Comparison of ENCODE assay signal across 8 cellular contexts in the genomic region with DNA sequence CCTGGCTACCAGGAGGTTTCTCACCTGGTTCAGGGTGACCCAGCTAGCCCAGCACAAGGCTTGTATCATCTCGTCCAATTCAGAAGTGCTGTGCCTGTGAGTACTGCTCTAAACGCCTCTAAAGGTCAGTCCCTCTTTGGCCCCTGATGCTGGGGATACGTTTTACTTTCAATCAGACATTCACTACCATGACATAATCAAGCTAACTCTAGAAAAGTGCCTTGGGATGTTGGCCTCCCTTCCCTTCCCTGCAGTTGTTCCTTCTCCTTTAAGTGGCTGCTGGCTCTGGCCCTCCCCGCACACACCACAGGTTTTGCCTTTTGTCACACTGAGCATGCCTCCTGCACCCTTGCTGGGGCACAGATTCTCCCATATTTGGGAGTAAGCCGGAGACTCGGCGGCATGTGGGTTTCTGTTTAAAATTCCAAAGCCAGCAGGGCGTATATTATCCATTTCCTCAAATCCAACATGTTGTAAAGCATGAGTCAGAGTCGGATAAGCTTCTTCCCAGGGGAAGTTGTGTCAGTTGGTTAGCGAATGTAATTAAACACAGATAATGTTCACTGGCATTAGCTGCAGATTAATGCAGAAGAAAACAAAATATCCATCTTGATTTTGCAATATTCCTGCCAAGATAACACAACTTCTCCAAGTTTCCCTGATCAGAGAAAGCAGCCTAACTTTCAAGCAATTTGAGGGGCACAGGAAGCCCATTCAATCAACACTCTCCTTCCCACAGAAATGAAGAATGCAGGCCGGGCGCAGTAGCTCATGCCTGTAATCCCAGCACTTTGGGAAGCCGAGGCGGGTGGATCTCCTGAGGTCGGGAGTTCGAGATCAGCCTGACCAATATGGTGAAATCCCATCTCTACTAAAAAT. TPM values are rescaled to one million over a fixed set of nuclear protein-coding genes. Genes with fewer than 3 reads are reported as not detected.
DNase-seq lines count a peak whose midpoint lies in the region; ATAC-seq and TF ChIP-seq lines count a peak whose summit lies in the region.

No MANE protein-coding gene starts in this region.

- no peak overlapping the region for H2BK12ac ChIP-seq in neuronal stem cell (ENCODE audit: low read length)

- H3K9ac ChIP-seq in neuronal stem cell (ENCODE audit: low read depth, low read length, poor library complexity) = peak overlapping the region; percentile 51

- H3K4me3 Mint-ChIP-seq in activated CD4-positive, alpha-beta memory T cell treated with anti-CD3 and anti-CD28 coated beads, Interleukin-2, amount 10 ng/mL, durations not matched to agents 7 days and 5 days = no peak overlapping the region

- no peaks in the 10 kb centered on the region for H3K27me3 ChIP-seq in neuronal stem cell (ENCODE audit: control insufficient read depth in 3 of 3, insufficient read depth in 3 of 3, low read depth in 1 of 3, low read length in 3 of 3)

- H3K4me2 ChIP-seq in neuronal stem cell (ENCODE audit: insufficient read depth, low read length, poor library complexity, severe bottlenecking) = peak overlapping the region; percentile 41

- no peak overlapping the region for H3K14ac ChIP-seq in neuronal stem cell (ENCODE audit: low read length)

- no peak overlapping the region for H4K8ac ChIP-seq in neuronal stem cell (ENCODE audit: low read depth, low read length)

- peaks cover 9% of the 10 kb centered on the region for H3K4me1 Mint-ChIP-seq in activated CD4-positive, alpha-beta memory T cell treated with anti-CD3 and anti-CD28 coated beads, Interleukin-2, amount 10 ng/mL, durations not matched to agents 7 days and 5 days

- peak overlapping the region; percentile 41 for H2BK5ac ChIP-seq in neuronal stem cell (ENCODE audit: low read length)

- no CpG with 5 or more reads among the region's 16 CpGs for WGBS in neuronal stem cell (ENCODE audit: extremely low coverage in 2 of 2, insufficient read length in 2 of 2, insufficient replicate concordance in 1 of 2), 2 donors

- peaks cover 20% of the 10 kb centered on the region in 2 donors for H3K4me1 ChIP-seq in neuronal stem cell (ENCODE audit: control insufficient read depth in 2 of 2, insufficient read depth in 1 of 2, low read depth in 1 of 2, low read length in 2 of 2)

- H3K4ac ChIP-seq in neuronal stem cell (ENCODE audit: low read length) = no peak overlapping the region

- H3K9me3 Mint-ChIP-seq in activated CD4-positive, alpha-beta memory T cell treated with anti-CD3 and anti-CD28 coated beads, Interleukin-2, amount 10 ng/mL, durations not matched to agents 7 days and 5 days = no peaks in the 10 kb centered on the region

- CTCF ChIA-PET in activated CD4-positive, alpha-beta memory T cell treated with anti-CD3 and anti-CD28 coated beads, Interleukin-2, amount 10 ng/mL, durations not matched to agents 7 days and 5 days (lab: Charles Lee) = interaction anchor here (0.7 to 1.2 kb wide), 3 partner anchors 9 to 80 kb away, joined by 3 read pairs; no protein-coding TSS in a partner anchor

- no peak overlapping the region for H2BK15ac ChIP-seq in neuronal stem cell (ENCODE audit: low read length)

- POLR2A ChIA-PET in activated CD4-positive, alpha-beta memory T cell treated with anti-CD3 and anti-CD28 coated beads, Interleukin-2, amount 10 ng/mL, durations not matched to agents 7 days and 5 days (lab: Charles Lee) = interaction anchor here (0.6 to 2.3 kb wide), 2 partner anchors 8 to 26 kb away, joined by 6 read pairs; no protein-coding TSS in a partner anchor

- H3K79me1 ChIP-seq in neuronal stem cell (ENCODE audit: low read depth, low read length) = no peaks in the 10 kb centered on the region

- no peaks in the 10 kb centered on the region for H3K36me3 Mint-ChIP-seq in activated CD4-positive, alpha-beta memory T cell treated with anti-CD3 and anti-CD28 coated beads, Interleukin-2, amount 10 ng/mL, durations not matched to agents 7 days and 5 days (ENCODE audit: low read depth)

- peak overlapping the region in 1 of 2 donors; percentile 32 for H3K4me3 ChIP-seq in neuronal stem cell (ENCODE audit: low read length in 2 of 2)

- H3K36me3 ChIP-seq in neuronal stem cell (replicated peaks in 1 of 2; ENCODE audit: control insufficient read depth in 2 of 2, insufficient read depth in 2 of 2, low read length in 2 of 2) = no peaks in the 10 kb centered on the region

- ATAC-seq in SK-N-SH treated with all-trans-retinoic acid at 6 μM for 48 hours = peak; percentile 96
- no peak for ATAC-seq in GM21390 (IDR thresholded peaks at IDR 0.05; ENCODE audit: unreplicated experiment)

- H3K27ac ChIP-seq in neuronal stem cell (replicated peaks; ENCODE audit: low read length) = peak overlapping the region; percentile 100

- H3K18ac ChIP-seq in neuronal stem cell (ENCODE audit: low read length) = peak overlapping the region; percentile 90

- peak overlapping the region; percentile 10 for H4K91ac ChIP-seq in neuronal stem cell (ENCODE audit: low read depth, low read length, poor library complexity)

- no peak overlapping the region for H2BK120ac ChIP-seq in neuronal stem cell (ENCODE audit: low read depth, low read length)

- H3K27me3 Mint-ChIP-seq in activated CD4-positive, alpha-beta memory T cell treated with anti-CD3 and anti-CD28 coated beads, Interleukin-2, amount 10 ng/mL, durations not matched to agents 7 days and 5 days = no peaks in the 10 kb centered on the region

- H3K27ac Mint-ChIP-seq in activated CD4-positive, alpha-beta memory T cell treated with anti-CD3 and anti-CD28 coated beads, Interleukin-2, amount 10 ng/mL, durations not matched to agents 7 days and 5 days = no peak overlapping the region

- H2AK5ac ChIP-seq in neuronal stem cell (ENCODE audit: low read depth, low read length) = peak overlapping the region; percentile 27

- H3K23ac ChIP-seq in neuronal stem cell (ENCODE audit: low read depth, low read length, poor library complexity) = no peak overlapping the region

- no peaks in the 10 kb centered on the region for H3K9me3 ChIP-seq in neuronal stem cell (replicated peaks in 1 of 2; ENCODE audit: control insufficient read depth in 2 of 2, insufficient read depth in 1 of 2, low read depth in 1 of 2, low read length in 2 of 2)

- peak; percentile 100 for DNase-seq in HCEC 1CT
- DNase-seq in fibroblast of the conjunctiva (ENCODE audit: low read depth) = peak; percentile 95
- peak; percentile 91 for DNase-seq in neuronal stem cell (ENCODE audit: low spot score)
- no peak for DNase-seq in NCI-H1436 (lab: John Stamatoyannopoulos, UW)
- no peak for DNase-seq in activated CD4-positive, alpha-beta memory T cell treated with anti-CD3 and anti-CD28 coated beads, Interleukin-2, amount 10 ng/mL, durations not matched to agents 7 days and 5 days
- no peak for DNase-seq in OCI-M2 (lab: John Stamatoyannopoulos, UW; ENCODE audit: unreplicated experiment)

- H2AFZ ChIP-seq in neuronal stem cell (ENCODE audit: low read length) = peak overlapping the region; percentile 71

TF ChIP-seq in SK-N-SH treated with all-trans-retinoic acid at 6 μM for 48 hours, 23 proteins besides CTCF, POLR2A, EP300 and RAD21:
- TF ChIP-seq GLIS3 (CRISPR knock-in tag; IDR thresholded peaks at IDR 0.05) = no peak
- TF ChIP-seq, protein P1, sequence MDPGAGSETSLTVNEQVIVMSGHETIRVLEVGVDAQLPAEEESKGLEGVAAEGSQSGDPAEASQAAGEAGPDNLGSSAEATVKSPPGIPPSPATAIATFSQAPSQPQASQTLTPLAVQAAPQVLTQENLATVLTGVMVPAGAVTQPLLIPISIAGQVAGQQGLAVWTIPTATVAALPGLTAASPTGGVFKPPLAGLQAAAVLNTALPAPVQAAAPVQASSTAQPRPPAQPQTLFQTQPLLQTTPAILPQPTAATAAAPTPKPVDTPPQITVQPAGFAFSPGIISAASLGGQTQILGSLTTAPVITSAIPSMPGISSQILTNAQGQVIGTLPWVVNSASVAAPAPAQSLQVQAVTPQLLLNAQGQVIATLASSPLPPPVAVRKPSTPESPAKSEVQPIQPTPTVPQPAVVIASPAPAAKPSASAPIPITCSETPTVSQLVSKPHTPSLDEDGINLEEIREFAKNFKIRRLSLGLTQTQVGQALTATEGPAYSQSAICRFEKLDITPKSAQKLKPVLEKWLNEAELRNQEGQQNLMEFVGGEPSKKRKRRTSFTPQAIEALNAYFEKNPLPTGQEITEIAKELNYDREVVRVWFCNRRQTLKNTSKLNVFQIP (CRISPR knock-in tag; IDR thresholded peaks at IDR 0.05; ENCODE audit: borderline replicate concordance, low read depth) = no peak
- peak; percentile 82 for TF ChIP-seq ISL1 (CRISPR knock-in tag; IDR thresholded peaks at IDR 0.05)
- peak; percentile 69 for TF ChIP-seq ZC3H10 (CRISPR knock-in tag; IDR thresholded peaks at IDR 0.05)
- no peak for TF ChIP-seq BACH2 (CRISPR knock-in tag; IDR thresholded peaks at IDR 0.05; ENCODE audit: borderline replicate concordance)
- TF ChIP-seq ZFP3 (CRISPR knock-in tag; IDR thresholded peaks at IDR 0.05) = 0 out of 2 replicates have a peak, but pooled peaks have one; percentile 35
- peak; percentile 42; the same call in 1 of the 2 replicates for TF ChIP-seq TOX (CRISPR knock-in tag; IDR thresholded peaks at IDR 0.05; ENCODE audit: borderline replicate concordance)
- TF ChIP-seq TCF4 (CRISPR knock-in tag; IDR thresholded peaks at IDR 0.05; ENCODE audit: borderline replicate concordance) = no peak

RNA-seq across cellular contexts. Expression of a gene that starts 31.8 kb away (rescaled TPM):
- 72.7 TPM for polyA plus RNA-seq in neuronal stem cell (2013, experiment 1 of 2)
- 73.3 TPM for polyA plus RNA-seq in neuronal stem cell (2013, experiment 2 of 2)
- total RNA-seq in activated CD4-positive, alpha-beta memory T cell treated with anti-CD3 and anti-CD28 coated beads, Interleukin-2, amount 10 ng/mL, durations not matched to agents 7 days and 5 days = 10 to 100 TPM; 70.1 to 71.8 TPM

RNA-seq across cellular contexts. Expression of a gene that starts 55.2 kb away (rescaled TPM):
- 8.0 TPM for polyA plus RNA-seq in neuronal stem cell (2013, experiment 1 of 2)
- polyA plus RNA-seq in neuronal stem cell (2013, experiment 2 of 2) = 7.7 TPM
- 1 to 10 TPM; 3.0 to 5.3 TPM for total RNA-seq in activated CD4-positive, alpha-beta memory T cell treated with anti-CD3 and anti-CD28 coated beads, Interleukin-2, amount 10 ng/mL, durations not matched to agents 7 days and 5 days

Comparison
In these comparisons a context has a peak if more than half of its experiments do, and no peak if none do; other contexts are left out.
1. DNase-seq: peak in HCEC 1CT (single experiment), fibroblast of the conjunctiva (single experiment) and neuronal stem cell (single experiment); none in NCI-H1436 (single experiment), activated CD4-positive, alpha-beta memory T cell treated with anti-CD3 and anti-CD28 coated beads, Interleukin-2, amount 10 ng/mL, durations not matched to agents 7 days and 5 days (single experiment) and OCI-M2 (single experiment).